ENCODE assay signal across 20 cellular contexts in genomic region chr17:5901731-5902660, GRCh38.
"Had no signal": no experiment of that assay in that cellular context is flagged by ENCODE, and none has a peak within 500 bp of the region (broad histone marks: within the 10 kb centered on the region; RNA-seq: fewer than 3 reads in every experiment).

No MANE protein-coding gene starts in this region.

- H3K4me3 Mint-ChIP-seq: activated T-cell treated with anti-CD3 and anti-CD28 coated beads, Interleukin-2, amount 50 U/mL, for 24 hours; activated T-helper 17 cell treated with anti-CD3 and anti-CD28 coated beads, Interleukin-2, amount 50 U/mL, for 72 hours; central memory CD8-positive, alpha-beta T cell; memory B cell had no signal

- H3K27me3 Mint-ChIP-seq: memory B cell had no signal

- H3K9me3 Mint-ChIP-seq: activated T-helper 17 cell treated with anti-CD3 and anti-CD28 coated beads, Interleukin-2, amount 50 U/mL, for 72 hours had no signal

- ATAC-seq: activated naive CD4-positive, alpha-beta T cell treated with anti-CD3 and anti-CD28 coated beads, Interleukin-2, amount 50 U/mL, for 72 hours; activated T-helper 17 cell treated with anti-CD3 and anti-CD28 coated beads, Interleukin-2, amount 50 U/mL, for 72 hours; gastroesophageal sphincter; heart left ventricle; left cardiac atrium; mucosa of descending colon; stimulated activated naive CD8-positive, alpha-beta T cell treated with anti-CD3 and anti-CD28 coated beads, Interleukin-15, Interleukin-2, amounts not matched to agents 100 U/mL and 50 U/mL, for 24 hours; upper lobe of right lung had no signal

- FAIRE-seq: islet of Langerhans had no signal

- H3K27me3 ChIP-seq: colonic mucosa, upper lobe of right lung had no signal

- H3K9me3 ChIP-seq: colonic mucosa, mucosa of descending colon, upper lobe of right lung had no signal

- H3K36me3 ChIP-seq: breast epithelium, colonic mucosa, esophagus squamous epithelium, gastroesophageal sphincter, heart left ventricle, upper lobe of right lung had no signal

- H3K36me3 Mint-ChIP-seq: activated naive CD4-positive, alpha-beta T cell treated with anti-CD3 and anti-CD28 coated beads, Interleukin-2, amount 50 U/mL, for 72 hours; memory B cell had no signal

- H3K27ac Mint-ChIP-seq: activated naive CD4-positive, alpha-beta T cell treated with anti-CD3 and anti-CD28 coated beads, Interleukin-2, amount 50 U/mL, for 72 hours; activated T-cell treated with anti-CD3 and anti-CD28 coated beads, Interleukin-2, amount 50 U/mL, for 24 hours; activated T-helper 17 cell treated with anti-CD3 and anti-CD28 coated beads, Interleukin-2, amount 50 U/mL, for 72 hours; memory B cell; progenitor cell of endocrine pancreas had no signal

- DNase-seq: activated CD4-positive, alpha-beta T cell treated with anti-CD3 and anti-CD28 coated beads for 1 hour; activated T-cell treated with anti-CD3 and anti-CD28 coated beads, Interleukin-2, amount 50 U/mL, for 24 hours; colonic mucosa; esophagus squamous epithelium; heart left ventricle; left cardiac atrium; mucosa of descending colon; stimulated activated CD4-positive, alpha-beta T cell treated with anti-CD3 and anti-CD28 coated beads, Interleukin-4, amount 100 ng/mL, for 4 hours; stimulated activated naive CD8-positive, alpha-beta T cell treated with anti-CD3 and anti-CD28 coated beads, Interleukin-15, Interleukin-2, amounts not matched to agents 100 U/mL and 50 U/mL, for 24 hours; T-helper 9 cell; upper lobe of right lung had no signal

- H3K4me3 ChIP-seq: breast epithelium, colonic mucosa, dorsolateral prefrontal cortex, esophagus squamous epithelium, gastroesophageal sphincter, heart left ventricle, mucosa of descending colon, upper lobe of right lung had no signal

- H3K4me1 Mint-ChIP-seq: central memory CD8-positive, alpha-beta T cell; memory B cell had no signal

- H3K27ac ChIP-seq: breast epithelium, colonic mucosa, dorsolateral prefrontal cortex, esophagus squamous epithelium, gastroesophageal sphincter, heart left ventricle, upper lobe of right lung had no signal

- H3K4me1 ChIP-seq: breast epithelium, colonic mucosa, esophagus squamous epithelium, gastroesophageal sphincter, heart left ventricle, upper lobe of right lung had no signal
